ENCODE assay signal across 10 cellular contexts in the genomic region with DNA sequence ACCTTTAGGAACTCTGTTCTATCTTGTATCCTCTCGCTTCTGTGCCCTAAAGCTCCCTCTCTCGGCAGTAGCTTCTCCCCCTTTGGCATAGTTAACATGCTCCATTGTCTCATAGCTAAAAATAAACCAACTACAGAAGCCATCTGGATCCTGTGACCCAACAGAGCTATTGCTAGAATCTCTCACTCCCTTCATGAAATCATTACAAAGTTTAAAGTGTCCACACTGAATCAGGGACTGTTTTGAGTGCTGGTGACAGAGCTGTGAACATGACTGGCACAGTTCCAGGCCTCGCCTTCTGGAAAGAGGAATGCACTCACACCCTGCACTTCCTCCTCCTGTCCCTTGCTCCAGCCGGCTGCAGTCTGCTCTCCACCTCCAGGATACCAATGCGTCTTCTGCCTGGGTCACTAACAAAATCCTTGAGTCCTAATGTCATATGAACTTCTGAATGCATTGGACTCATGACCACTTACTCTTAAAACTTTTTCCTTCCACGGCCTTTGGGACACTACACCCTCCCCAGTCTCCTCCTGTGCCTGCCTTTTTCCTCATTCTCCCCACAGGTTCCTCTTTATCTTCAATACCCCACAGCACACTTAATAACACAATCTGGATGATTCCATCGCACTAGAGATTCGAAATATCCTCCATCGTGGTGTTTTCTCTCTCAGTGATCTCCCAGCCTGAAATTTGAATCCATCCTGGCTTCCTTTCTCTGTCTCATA. TPM values are rescaled to one million over a fixed set of nuclear protein-coding genes. Genes with fewer than 3 reads are reported as not detected.
DNase-seq lines count a peak whose midpoint lies in the region; ATAC-seq and TF ChIP-seq lines count a peak whose summit lies in the region.
"Had no signal": no experiment of that assay in that cellular context is flagged by ENCODE, and none has a peak within 500 bp of the region (broad histone marks: within the 10 kb centered on the region; RNA-seq: fewer than 3 reads in every experiment).

No MANE protein-coding gene starts in this region.

- BruUV-seq in MCF 10A (replicated peaks; lab: Mats Ljungman, UMichigan), result no TSS peak

- H3K9me3 Mint-ChIP-seq in MCF 10A (ENCODE audit: unreplicated experiment), result peaks cover 6% of the 10 kb centered on the region

- peak overlapping the region; percentile 52 to 81 for H3K27ac ChIP-seq in left lung
- no peak overlapping the region for H3K27ac ChIP-seq in uterus

- H3K27ac Mint-ChIP-seq in MCF 10A (ENCODE audit: low read depth, unreplicated experiment), result no peak overlapping the region
- H3K27ac Mint-ChIP-seq: B cell, IgD-negative memory B cell had no signal

- DNase-seq in SKM-1 treated with dmso at 0.1 percent for 144 hours (lab: John Stamatoyannopoulos, UW; ENCODE audit: unreplicated experiment), result peak; percentile 17
- DNase-seq in SKM-1 (lab: John Stamatoyannopoulos, UW; ENCODE audit: unreplicated experiment), result no peak
- DNase-seq in MCF 10A (ENCODE audit: unreplicated experiment), result peak; percentile 50
- DNase-seq in left lung, result peak; percentile 88 to 92
- DNase-seq in uterus, result peak; percentile 20 to 36
- DNase-seq in NCI-H2081 treated with DMSO at 0.1 percent for 48 hours (lab: John Stamatoyannopoulos, UW), result no peak

- intact Hi-C loops in MCF 10A (cut with micrococcal nuclease) (no loop called here), left lung (cut with DNase I) (no loop called here), uterus (cut with DNase I; ENCODE audit: low total_unique reads) (no loop called here)

- peak overlapping the region in 1 of 2 donors; percentile 8 for H3K4me3 ChIP-seq in left lung
- H3K4me3 ChIP-seq in uterus, result no peak overlapping the region

- peaks cover 6 to 38% of the 10 kb centered on the region in 2 donors for H3K4me1 ChIP-seq in left lung
- H3K4me1 ChIP-seq in uterus, result no peaks in the 10 kb centered on the region

- H3K27me3 ChIP-seq in left lung, result no peaks in the 10 kb centered on the region
- no peaks in the 10 kb centered on the region for H3K27me3 ChIP-seq in uterus

- TF ChIP-seq CTCF in MCF 10A (IDR thresholded peaks at IDR 0.05; ENCODE audit: unreplicated experiment) (no peak), left lung (IDR thresholded peaks at IDR 0.05) (peak in 1 of 2 donors; percentile 12), uterus (IDR thresholded peaks at IDR 0.05) (no peak)

- H3K36me3 Mint-ChIP-seq in MCF 10A (ENCODE audit: insufficient read depth, unreplicated experiment), result no peaks in the 10 kb centered on the region

- POLR2A ChIA-PET in MCF 10A (lab: Yijun Ruan, JAX), result interaction anchor here (0.8 kb wide), 1 partner anchor 26 kb away, joined by 3 read pairs; no protein-coding TSS in a partner anchor

- no peaks in the 10 kb centered on the region for H3K9me3 ChIP-seq in left lung
- H3K9me3 ChIP-seq in uterus, result no peaks in the 10 kb centered on the region

- H3K4me3 Mint-ChIP-seq in MCF 10A (ENCODE audit: unreplicated experiment), result no peak overlapping the region
- H3K4me3 Mint-ChIP-seq: B cell, IgD-negative memory B cell had no signal

- no peaks in the 10 kb centered on the region for H3K4me1 Mint-ChIP-seq in MCF 10A (ENCODE audit: insufficient read depth, unreplicated experiment)

- H3K27me3 Mint-ChIP-seq in MCF 10A (ENCODE audit: insufficient read depth, unreplicated experiment), result no peaks in the 10 kb centered on the region
- H3K27me3 Mint-ChIP-seq: B cell had no signal

- TF ChIP-seq POLR2A in uterus (IDR thresholded peaks at IDR 0.05), result no peak

- H3K36me3 ChIP-seq in left lung (peaks cover 0 to 5% of the 10 kb centered on the region in 2 donors), uterus (no peaks in the 10 kb centered on the region)

- ATAC-seq in left lung (peak; percentile 98), HG02840 (IDR thresholded peaks at IDR 0.05; ENCODE audit: low FRiP score, unreplicated experiment) (no peak), GM21825 (IDR thresholded peaks at IDR 0.05; ENCODE audit: unreplicated experiment) (no peak)

- CTCF ChIA-PET in MCF 10A (lab: Yijun Ruan, JAX), result interaction anchor here (0.6 to 1.0 kb wide), 3 partner anchors 10 to 316 kb away, joined by 3 to 5 read pairs (median 3); no protein-coding TSS in a partner anchor

RNA-seq across cellular contexts. Expression of a gene that starts 13.2 kb away (rescaled TPM):
- total RNA-seq in MCF 10A (2022), result not detected in 2 replicates
- total RNA-seq in left lung, result 10 to 100 TPM; 29.3 to 44.8 TPM
- total RNA-seq in uterus, result 10 to 100 TPM in 3 of 4 donors, 1 to 10 TPM in 1; 3.2 to 51.2 (median 19.0) TPM

Comparison
In these comparisons a context has a peak if more than half of its experiments do, and no peak if none do; other contexts are left out.
1. DNase-seq: peak in SKM-1 treated with dmso at 0.1 percent for 144 hours (single experiment), MCF 10A (single experiment), left lung (2 of 2) and uterus (2 of 2); none in SKM-1 (single experiment) and NCI-H2081 treated with DMSO at 0.1 percent for 48 hours (single experiment).
2. H3K27ac ChIP-seq: peak in left lung (2 of 2); none in uterus (0 of 2).